ENCODE assay signal across 1 cellular context in genomic region chr3:48661501-48662139, GRCh38.
A peak's percentile ranks its signal among the peaks of the same experiment; 100 is the strongest.
TF ChIP-seq lines count a peak whose summit lies in the region.

No MANE protein-coding gene starts in this region.

TF ChIP-seq in GM12878, 131 proteins besides CTCF, POLR2A, EP300 and RAD21:
- TF ChIP-seq RFX5 (IDR thresholded peaks at IDR 0.05; ENCODE audit: low read depth, low read length) (no peak), PBX3 (IDR thresholded peaks at IDR 0.05; ENCODE audit: insufficient replicate concordance, low read depth, low read length) (no peak), GATAD2B (conservative IDR thresholded peaks at IDR 0.05; ENCODE audit: low read depth) (0 out of 2 replicates have a peak, but pooled peaks have one; percentile 36), E2F4 (IDR thresholded peaks at IDR 0.05; ENCODE audit: low read depth, low read length) (no peak), MEF2B (IDR thresholded peaks at IDR 0.05; ENCODE audit: partially characterized antibody, poor library complexity, severe bottlenecking) (peak; percentile 38), HCFC1 (IDR thresholded peaks at IDR 0.05; ENCODE audit: low read length) (0 out of 2 replicates have a peak, but pooled peaks have one; percentile 11), BACH1 (IDR thresholded peaks at IDR 0.05; ENCODE audit: borderline replicate concordance) (peak; percentile 22; the same call in 1 of the 2 replicates), BHLHE40 (IDR thresholded peaks at IDR 0.05; ENCODE audit: borderline replicate concordance in 1 of 2, low read depth in 2 of 2, low read length in 1 of 2) (peak in 1 of 2 experiments; percentile 52; a peak in 3 of 4 replicates), IRF5 (IDR thresholded peaks at IDR 0.05; ENCODE audit: borderline replicate concordance) (no peak), ZBTB4 (CRISPR knock-in tag; IDR thresholded peaks at IDR 0.05) (no peak), LARP7 (IDR thresholded peaks at IDR 0.05) (peak; percentile 71; the same call in 1 of the 2 replicates), SMC3 (IDR thresholded peaks at IDR 0.05; ENCODE audit: borderline replicate concordance, low read length) (no peak), ZNF207 (IDR thresholded peaks at IDR 0.05; ENCODE audit: borderline replicate concordance) (peak; percentile 60; the same call in 1 of the 2 replicates), DPF2 (IDR thresholded peaks at IDR 0.05) (peak; percentile 34; the same call in 1 of the 2 replicates), HDAC2 (IDR thresholded peaks at IDR 0.05) (peak; percentile 62; the same call in 1 of the 2 replicates), MAX (IDR thresholded peaks at IDR 0.05; ENCODE audit: low read depth, low read length) (peak; percentile 86; the same call in 1 of the 2 replicates), MYC (IDR thresholded peaks at IDR 0.05; ENCODE audit: insufficient read depth, insufficient read length, insufficient replicate concordance, low read length, severe bottlenecking) (no peak), SIN3A (IDR thresholded peaks at IDR 0.05; ENCODE audit: low read depth, low read length) (peak; percentile 99), SP1 (IDR thresholded peaks at IDR 0.05; ENCODE audit: low read depth, low read length) (no peak), SREBF1 (IDR thresholded peaks at IDR 0.05; ENCODE audit: low read length) (peak; percentile 98), CREB1 (IDR thresholded peaks at IDR 0.05; ENCODE audit: low read depth) (peak; percentile 21; the same call in 1 of the 2 replicates), REST (IDR thresholded peaks at IDR 0.05; ENCODE audit: low read depth, low read length) (peak; percentile 100), ZBTB40 (IDR thresholded peaks at IDR 0.05; ENCODE audit: borderline replicate concordance) (peak; percentile 90), MXI1 (IDR thresholded peaks at IDR 0.05; ENCODE audit: low read depth, low read length) (peak; percentile 98), MTA2 (IDR thresholded peaks at IDR 0.05; ENCODE audit: low read depth) (no peak), NR2F1 (conservative IDR thresholded peaks at IDR 0.05) (peak; percentile 43; the same call in 1 of the 2 replicates), SUPT20H (IDR thresholded peaks at IDR 0.05; ENCODE audit: borderline replicate concordance, control insufficient read depth, low read depth, low read length) (no peak), SIX5 (IDR thresholded peaks at IDR 0.05; ENCODE audit: low read depth, low read length, severe bottlenecking) (no peak), NBN (IDR thresholded peaks at IDR 0.05) (0 out of 2 replicates have a peak, but pooled peaks have one; percentile 26), IRF4 (IDR thresholded peaks at IDR 0.05; ENCODE audit: low read depth, low read length) (0 out of 2 replicates have a peak, but pooled peaks have one; percentile 46), RCOR1 (conservative IDR thresholded peaks at IDR 0.05; ENCODE audit: low read depth, low read length) (peak; percentile 97), CREM (IDR thresholded peaks at IDR 0.05; ENCODE audit: low read depth) (0 out of 2 replicates have a peak, but pooled peaks have one; percentile 9), CBX5 (IDR thresholded peaks at IDR 0.05; ENCODE audit: low read depth) (peak; percentile 89; the same call in 1 of the 2 replicates), BCL11A (IDR thresholded peaks at IDR 0.05; ENCODE audit: low read depth, low read length) (no peak), NRF1 (conservative IDR thresholded peaks at IDR 0.05; ENCODE audit: low read depth, low read length) (peak; percentile 75), ATF3 (IDR thresholded peaks at IDR 0.05; ENCODE audit: borderline replicate concordance, extremely low read depth, low read depth, low read length) (no peak)
- TF ChIP-seq, protein P1, sequence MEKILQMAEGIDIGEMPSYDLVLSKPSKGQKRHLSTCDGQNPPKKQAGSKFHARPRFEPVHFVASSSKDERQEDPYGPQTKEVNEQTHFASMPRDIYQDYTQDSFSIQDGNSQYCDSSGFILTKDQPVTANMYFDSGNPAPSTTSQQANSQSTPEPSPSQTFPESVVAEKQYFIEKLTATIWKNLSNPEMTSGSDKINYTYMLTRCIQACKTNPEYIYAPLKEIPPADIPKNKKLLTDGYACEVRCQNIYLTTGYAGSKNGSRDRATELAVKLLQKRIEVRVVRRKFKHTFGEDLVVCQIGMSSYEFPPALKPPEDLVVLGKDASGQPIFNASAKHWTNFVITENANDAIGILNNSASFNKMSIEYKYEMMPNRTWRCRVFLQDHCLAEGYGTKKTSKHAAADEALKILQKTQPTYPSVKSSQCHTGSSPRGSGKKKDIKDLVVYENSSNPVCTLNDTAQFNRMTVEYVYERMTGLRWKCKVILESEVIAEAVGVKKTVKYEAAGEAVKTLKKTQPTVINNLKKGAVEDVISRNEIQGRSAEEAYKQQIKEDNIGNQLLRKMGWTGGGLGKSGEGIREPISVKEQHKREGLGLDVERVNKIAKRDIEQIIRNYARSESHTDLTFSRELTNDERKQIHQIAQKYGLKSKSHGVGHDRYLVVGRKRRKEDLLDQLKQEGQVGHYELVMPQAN (conservative IDR thresholded peaks at IDR 0.05): peak; percentile 98
- TF ChIP-seq, protein P2, sequence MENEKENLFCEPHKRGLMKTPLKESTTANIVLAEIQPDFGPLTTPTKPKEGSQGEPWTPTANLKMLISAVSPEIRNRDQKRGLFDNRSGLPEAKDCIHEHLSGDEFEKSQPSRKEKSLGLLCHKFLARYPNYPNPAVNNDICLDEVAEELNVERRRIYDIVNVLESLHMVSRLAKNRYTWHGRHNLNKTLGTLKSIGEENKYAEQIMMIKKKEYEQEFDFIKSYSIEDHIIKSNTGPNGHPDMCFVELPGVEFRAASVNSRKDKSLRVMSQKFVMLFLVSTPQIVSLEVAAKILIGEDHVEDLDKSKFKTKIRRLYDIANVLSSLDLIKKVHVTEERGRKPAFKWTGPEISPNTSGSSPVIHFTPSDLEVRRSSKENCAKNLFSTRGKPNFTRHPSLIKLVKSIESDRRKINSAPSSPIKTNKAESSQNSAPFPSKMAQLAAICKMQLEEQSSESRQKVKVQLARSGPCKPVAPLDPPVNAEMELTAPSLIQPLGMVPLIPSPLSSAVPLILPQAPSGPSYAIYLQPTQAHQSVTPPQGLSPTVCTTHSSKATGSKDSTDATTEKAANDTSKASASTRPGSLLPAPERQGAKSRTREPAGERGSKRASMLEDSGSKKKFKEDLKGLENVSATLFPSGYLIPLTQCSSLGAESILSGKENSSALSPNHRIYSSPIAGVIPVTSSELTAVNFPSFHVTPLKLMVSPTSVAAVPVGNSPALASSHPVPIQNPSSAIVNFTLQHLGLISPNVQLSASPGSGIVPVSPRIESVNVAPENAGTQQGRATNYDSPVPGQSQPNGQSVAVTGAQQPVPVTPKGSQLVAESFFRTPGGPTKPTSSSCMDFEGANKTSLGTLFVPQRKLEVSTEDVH (IDR thresholded peaks at IDR 0.05; ENCODE audit: low read depth, partially characterized antibody): peak; percentile 55
